ENCODE assay signal across 1 cellular context in the genomic region with DNA sequence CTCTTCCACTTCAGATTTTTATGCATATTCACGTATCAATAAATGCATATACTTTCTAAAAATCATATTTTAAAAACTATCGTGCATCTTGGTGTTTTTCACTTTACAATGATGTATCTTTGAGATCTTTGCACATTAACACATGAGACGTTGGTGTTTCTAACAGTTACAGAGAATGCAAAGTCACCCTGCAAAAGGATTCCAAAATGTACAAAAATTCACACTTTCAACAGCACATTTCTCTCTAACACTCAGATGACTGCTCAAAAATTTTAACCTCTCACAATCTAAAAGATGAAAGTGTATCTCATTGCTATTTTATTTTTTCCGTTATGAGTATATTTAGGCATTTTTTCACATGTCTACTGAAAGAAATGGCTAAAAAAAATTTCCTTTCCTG.
TF ChIP-seq lines count a peak whose summit lies in the region.

No MANE protein-coding gene starts in this region.

TF ChIP-seq in HCT116, 20 proteins besides CTCF, POLR2A, EP300 and RAD21 (continued from another document):
- TF ChIP-seq, protein P1, sequence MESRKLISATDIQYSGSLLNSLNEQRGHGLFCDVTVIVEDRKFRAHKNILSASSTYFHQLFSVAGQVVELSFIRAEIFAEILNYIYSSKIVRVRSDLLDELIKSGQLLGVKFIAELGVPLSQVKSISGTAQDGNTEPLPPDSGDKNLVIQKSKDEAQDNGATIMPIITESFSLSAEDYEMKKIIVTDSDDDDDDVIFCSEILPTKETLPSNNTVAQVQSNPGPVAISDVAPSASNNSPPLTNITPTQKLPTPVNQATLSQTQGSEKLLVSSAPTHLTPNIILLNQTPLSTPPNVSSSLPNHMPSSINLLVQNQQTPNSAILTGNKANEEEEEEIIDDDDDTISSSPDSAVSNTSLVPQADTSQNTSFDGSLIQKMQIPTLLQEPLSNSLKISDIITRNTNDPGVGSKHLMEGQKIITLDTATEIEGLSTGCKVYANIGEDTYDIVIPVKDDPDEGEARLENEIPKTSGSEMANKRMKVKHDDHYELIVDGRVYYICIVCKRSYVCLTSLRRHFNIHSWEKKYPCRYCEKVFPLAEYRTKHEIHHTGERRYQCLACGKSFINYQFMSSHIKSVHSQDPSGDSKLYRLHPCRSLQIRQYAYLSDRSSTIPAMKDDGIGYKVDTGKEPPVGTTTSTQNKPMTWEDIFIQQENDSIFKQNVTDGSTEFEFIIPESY (IDR thresholded peaks at IDR 0.05; ENCODE audit: extremely low read depth, insufficient replicate concordance, low read length) = no peak
- TF ChIP-seq POLR2AphosphoS5 (IDR thresholded peaks at IDR 0.05; ENCODE audit: low read depth, low read length) = no peak
TF ChIP-seq in HCT116: peak in this region for 0.
